In the genomic region with DNA sequence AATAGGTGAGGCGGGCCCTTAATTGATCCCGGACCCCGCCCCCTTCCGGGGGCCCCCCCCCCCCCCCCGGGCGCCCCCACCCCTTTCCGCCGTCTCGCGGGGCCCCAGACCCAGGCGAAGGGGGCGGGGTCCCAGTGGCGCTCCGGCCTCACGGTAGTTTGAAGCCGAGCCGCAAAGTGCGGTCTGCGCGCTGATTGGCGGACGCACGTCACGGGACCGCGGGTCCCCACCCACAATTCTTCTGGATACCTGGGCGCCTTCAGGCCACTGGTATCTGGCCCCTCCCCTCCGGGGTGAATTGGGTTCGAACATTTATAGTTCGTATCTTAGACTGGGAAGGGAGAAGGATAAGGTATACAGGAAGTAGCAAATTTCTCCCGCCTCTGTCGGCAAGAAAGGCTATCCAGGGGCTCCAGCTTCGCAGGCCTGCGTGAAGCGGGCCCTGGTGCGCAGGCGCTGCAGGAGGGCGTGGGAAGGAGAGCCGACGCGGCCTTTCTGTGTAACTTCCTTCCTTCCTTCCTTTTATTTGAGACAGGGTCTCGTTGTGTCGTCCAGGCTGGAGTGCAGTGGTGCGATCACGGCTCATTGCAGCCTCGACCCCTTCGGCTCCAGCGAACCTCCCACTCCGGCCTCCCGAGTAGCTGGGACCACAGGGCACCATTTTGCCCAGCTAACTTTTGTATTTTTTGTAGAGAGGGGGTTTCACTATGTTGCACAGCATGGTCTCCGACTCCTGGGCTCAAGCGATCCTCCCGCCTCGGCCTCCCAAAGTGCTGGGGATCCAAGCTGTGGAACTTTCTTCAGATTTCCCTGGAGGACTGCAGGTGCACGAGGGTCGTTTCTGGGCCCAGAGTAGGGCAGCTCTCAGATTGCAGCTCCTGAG, we compare ENCODE assay signal across 1 cellular context.
TF ChIP-seq lines count a peak whose summit lies in the region.

No MANE protein-coding gene starts in this region.

TF ChIP-seq in IMR-90, 13 proteins besides CTCF, POLR2A, EP300 and RAD21 (continued from another document):
- no peak for TF ChIP-seq CHD1 (IDR thresholded peaks at IDR 0.05; ENCODE audit: low read depth, low read length)
- TF ChIP-seq MXI1 (IDR thresholded peaks at IDR 0.05; ENCODE audit: borderline replicate concordance, low read depth, low read length), result no peak
- TF ChIP-seq, protein P1, sequence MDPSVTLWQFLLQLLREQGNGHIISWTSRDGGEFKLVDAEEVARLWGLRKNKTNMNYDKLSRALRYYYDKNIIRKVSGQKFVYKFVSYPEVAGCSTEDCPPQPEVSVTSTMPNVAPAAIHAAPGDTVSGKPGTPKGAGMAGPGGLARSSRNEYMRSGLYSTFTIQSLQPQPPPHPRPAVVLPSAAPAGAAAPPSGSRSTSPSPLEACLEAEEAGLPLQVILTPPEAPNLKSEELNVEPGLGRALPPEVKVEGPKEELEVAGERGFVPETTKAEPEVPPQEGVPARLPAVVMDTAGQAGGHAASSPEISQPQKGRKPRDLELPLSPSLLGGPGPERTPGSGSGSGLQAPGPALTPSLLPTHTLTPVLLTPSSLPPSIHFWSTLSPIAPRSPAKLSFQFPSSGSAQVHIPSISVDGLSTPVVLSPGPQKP (IDR thresholded peaks at IDR 0.05; ENCODE audit: borderline replicate concordance, low read depth, low read length), result no peak
- TF ChIP-seq MAFK (IDR thresholded peaks at IDR 0.05; ENCODE audit: low read depth, low read length), result no peak
- TF ChIP-seq MAZ (IDR thresholded peaks at IDR 0.05; ENCODE audit: borderline replicate concordance, low read depth, low read length), result peak; percentile 34; the same call in 1 of the 2 replicates
- TF ChIP-seq NFE2L2 (IDR thresholded peaks at IDR 0.05; ENCODE audit: low read depth, low read length), result no peak
